ENCODE assay signal across 12 cellular contexts in the genomic region with DNA sequence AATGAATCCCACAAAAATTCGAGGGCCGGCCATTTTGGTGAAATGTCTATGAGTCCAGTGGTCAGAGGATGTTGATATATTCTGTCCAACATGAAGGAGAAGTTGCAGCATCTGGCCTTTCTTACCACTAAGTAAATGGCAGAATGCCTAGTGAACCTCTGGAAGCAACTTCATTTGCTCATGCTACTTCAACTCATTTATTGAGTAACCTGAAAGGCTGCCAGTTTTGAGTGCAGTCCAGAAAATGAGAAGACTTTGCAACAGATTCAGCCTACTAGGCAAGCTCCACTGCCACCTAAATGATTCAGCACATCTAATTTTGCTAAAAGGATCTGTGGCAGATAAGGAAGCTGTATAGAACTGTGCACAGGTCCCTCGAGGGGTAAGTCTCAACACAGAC.
DNase-seq lines count a peak whose midpoint lies in the region; ATAC-seq and TF ChIP-seq lines count a peak whose summit lies in the region.
"Had no signal": no experiment of that assay in that cellular context is flagged by ENCODE, and none has a peak within 500 bp of the region (broad histone marks: within the 10 kb centered on the region; RNA-seq: fewer than 3 reads in every experiment).

No MANE protein-coding gene starts in this region.

- no peak overlapping the region for H3K27ac Mint-ChIP-seq in naive thymus-derived CD4-positive, alpha-beta T cell
- H3K27ac Mint-ChIP-seq: naive thymus-derived CD8-positive, alpha-beta T cell had no signal

- POLR2A ChIA-PET in naive thymus-derived CD4-positive, alpha-beta T cell (lab: Charles Lee): no interaction called here

- H3K27ac ChIP-seq in naive thymus-derived CD4-positive, alpha-beta T cell (ENCODE audit: low read depth, low read length): no peak overlapping the region

- CTCF ChIA-PET in naive thymus-derived CD4-positive, alpha-beta T cell (lab: Charles Lee): no interaction called here

- no peaks in the 10 kb centered on the region for H3K9me3 Mint-ChIP-seq in naive thymus-derived CD4-positive, alpha-beta T cell
- H3K9me3 Mint-ChIP-seq: naive thymus-derived CD8-positive, alpha-beta T cell had no signal

- H3K36me3 Mint-ChIP-seq in naive thymus-derived CD4-positive, alpha-beta T cell: no peaks in the 10 kb centered on the region
- H3K36me3 Mint-ChIP-seq: naive thymus-derived CD8-positive, alpha-beta T cell had no signal

- DNase-seq in EH (ENCODE audit: low read depth) (peak; percentile 58), NCI-H2196 treated with DMSO at 0.1 percent for 48 hours (lab: John Stamatoyannopoulos, UW; ENCODE audit: unreplicated experiment) (peak; percentile 60), epithelial cell of esophagus (ENCODE audit: low read depth) (peak; percentile 75), UCSD-AML1 (lab: John Stamatoyannopoulos, UW; ENCODE audit: unreplicated experiment) (no peak), NCI-H2227 treated with DMSO at 0.1 percent for 48 hours (lab: John Stamatoyannopoulos, UW) (no peak), ureter (ENCODE audit: low spot score) (no peak), cortex of kidney (lab: John Stamatoyannopoulos, UW) (no peak)
- no peak for DNase-seq in naive thymus-derived CD4-positive, alpha-beta T cell
- DNase-seq: activated T-cell treated with anti-CD3 and anti-CD28 coated beads, Interleukin-2, amount 50 U/mL, for 1 hour; naive thymus-derived CD8-positive, alpha-beta T cell; NCI-H774; stimulated activated CD4-positive, alpha-beta T cell treated with anti-CD3 and anti-CD28 coated beads, Interleukin-1b, Interleukin-23, amount 100 ng/mL, for 48 hours had no signal

- H3K9me3 ChIP-seq in naive thymus-derived CD4-positive, alpha-beta T cell (ENCODE audit: control insufficient read depth in 2 of 3, low read length in 3 of 3): no peaks in the 10 kb centered on the region

- no peak for TF ChIP-seq CTCF in epithelial cell of esophagus (IDR thresholded peaks at IDR 0.05; ENCODE audit: insufficient read depth, low read depth, low read length, missing control alignments)

- peaks cover 0 to 7% (median 0%) of the 10 kb centered on the region in 7 donors for H3K4me1 Mint-ChIP-seq in naive thymus-derived CD4-positive, alpha-beta T cell
- H3K4me1 Mint-ChIP-seq: naive thymus-derived CD8-positive, alpha-beta T cell had no signal

- H3K36me3 ChIP-seq in naive thymus-derived CD4-positive, alpha-beta T cell (ENCODE audit: control insufficient read depth in 2 of 3, insufficient read depth in 3 of 3, low read length in 3 of 3): no peaks in the 10 kb centered on the region

- intact Hi-C loops in naive thymus-derived CD4-positive, alpha-beta T cell (cut with micrococcal nuclease): no loop called here

- H3K27me3 ChIP-seq in naive thymus-derived CD4-positive, alpha-beta T cell (ENCODE audit: control insufficient read depth in 2 of 2, insufficient read depth in 2 of 2, low read length in 2 of 2): no peaks in the 10 kb centered on the region

- no peaks in the 10 kb centered on the region for H3K4me1 ChIP-seq in naive thymus-derived CD4-positive, alpha-beta T cell (ENCODE audit: control insufficient read depth in 2 of 2, insufficient read depth in 2 of 2, low read length in 2 of 2)

- ATAC-seq in naive thymus-derived CD4-positive, alpha-beta T cell: peak; percentile 46
- ATAC-seq: naive thymus-derived CD8-positive, alpha-beta T cell had no signal

- H3K4me3 ChIP-seq in epithelial cell of esophagus (ENCODE audit: low read length): no peak overlapping the region
- H3K4me3 ChIP-seq in naive thymus-derived CD4-positive, alpha-beta T cell (ENCODE audit: low read length): no peak overlapping the region

- no peak overlapping the region for H3K4me3 Mint-ChIP-seq in naive thymus-derived CD4-positive, alpha-beta T cell
- H3K4me3 Mint-ChIP-seq: naive thymus-derived CD8-positive, alpha-beta T cell had no signal

- peaks cover 0 to 26% (median 0%) of the 10 kb centered on the region in 5 donors for H3K27me3 Mint-ChIP-seq in naive thymus-derived CD4-positive, alpha-beta T cell

Comparison
In these comparisons a context has a peak if more than half of its experiments do, and no peak if none do; other contexts are left out.
1. DNase-seq: peak in EH (single experiment), NCI-H2196 treated with DMSO at 0.1 percent for 48 hours (single experiment) and epithelial cell of esophagus (single experiment); none in naive thymus-derived CD4-positive, alpha-beta T cell (0 of 9), UCSD-AML1 (single experiment), NCI-H2227 treated with DMSO at 0.1 percent for 48 hours (single experiment), ureter (single experiment) and cortex of kidney (single experiment).